ENCODE assay signal across 9 cellular contexts in the genomic region with DNA sequence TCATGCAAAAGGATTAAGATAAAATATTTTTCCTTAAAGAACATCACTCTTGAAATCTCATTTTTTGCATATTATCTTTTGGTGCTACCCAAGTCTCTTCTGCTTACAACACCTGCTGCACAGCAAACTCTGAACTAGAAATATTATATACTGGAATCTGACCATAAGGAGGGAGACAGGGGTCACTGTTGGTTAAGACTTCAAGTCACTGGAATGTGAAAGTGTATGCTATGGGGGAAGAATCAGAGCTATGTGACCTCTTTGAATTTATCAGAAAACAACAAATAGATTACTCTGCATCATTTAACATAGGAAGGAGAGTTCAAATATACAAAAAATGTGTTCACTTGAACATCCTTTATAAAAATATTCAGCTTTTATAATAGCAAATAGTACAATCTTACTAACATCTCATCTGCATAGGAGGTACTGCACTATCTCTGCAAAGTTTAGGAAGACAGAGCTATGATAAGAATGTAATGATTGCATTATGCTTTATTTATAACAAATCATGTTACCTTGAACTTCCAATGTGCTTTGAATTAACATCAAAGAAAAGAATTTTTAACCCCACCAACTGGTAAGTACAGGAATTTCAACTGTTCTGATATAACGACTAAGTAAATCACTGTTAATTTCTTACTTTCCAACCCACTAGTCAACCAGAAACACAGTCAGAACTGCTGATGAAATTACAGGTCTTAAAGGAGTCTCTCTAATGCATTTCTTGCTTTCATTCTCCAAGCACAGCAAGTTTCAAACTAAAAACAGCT.
A peak's percentile ranks its signal among the peaks of the same experiment; 100 is the strongest.
DNase-seq lines count a peak whose midpoint lies in the region; ATAC-seq and TF ChIP-seq lines count a peak whose summit lies in the region.
"Had no signal": no experiment of that assay in that cellular context is flagged by ENCODE, and none has a peak within 500 bp of the region (broad histone marks: within the 10 kb centered on the region; RNA-seq: fewer than 3 reads in every experiment).

No MANE protein-coding gene starts in this region.

- peaks cover 26% of the 10 kb centered on the region for H3K4me1 Mint-ChIP-seq in activated naive CD4-positive, alpha-beta T cell treated with anti-CD3 and anti-CD28 coated beads for 36 hours (ENCODE audit: low read depth)

- TF ChIP-seq CTCF in foreskin fibroblast (IDR thresholded peaks at IDR 0.05; ENCODE audit: low read depth, low read length) (peak; percentile 2), lower lobe of right lung (IDR thresholded peaks at IDR 0.05) (no peak)

- H3K36me3 Mint-ChIP-seq in activated naive CD4-positive, alpha-beta T cell treated with anti-CD3 and anti-CD28 coated beads for 36 hours (ENCODE audit: low read depth): peaks cover 23% of the 10 kb centered on the region

- H3K4me3 ChIP-seq in foreskin fibroblast (ENCODE audit: low read depth in 1 of 2, low read length in 2 of 2) (no peak overlapping the region), lower lobe of right lung (no peak overlapping the region)

- no peak overlapping the region for H3K4me3 Mint-ChIP-seq in activated naive CD4-positive, alpha-beta T cell treated with anti-CD3 and anti-CD28 coated beads for 36 hours

- ATAC-seq in GM18498 (IDR thresholded peaks at IDR 0.05; ENCODE audit: unreplicated experiment): peak; percentile 75
- ATAC-seq in GM21528 (IDR thresholded peaks at IDR 0.05; ENCODE audit: low FRiP score, unreplicated experiment): peak; percentile 58
- peak; percentile 59 for ATAC-seq in HG03442 (IDR thresholded peaks at IDR 0.05; ENCODE audit: unreplicated experiment)
- no peak for ATAC-seq in lower lobe of right lung

- no peaks in the 10 kb centered on the region for H3K9me3 Mint-ChIP-seq in activated naive CD4-positive, alpha-beta T cell treated with anti-CD3 and anti-CD28 coated beads for 36 hours

- DNase-seq in foreskin fibroblast (peak in 1 of 2 donors; percentile 36), NCI-H146 treated with DMSO at 0.1 percent for 48 hours (lab: John Stamatoyannopoulos, UW; ENCODE audit: unreplicated experiment) (no peak), lower lobe of right lung (no peak), NCI-H187 treated with DMSO at 0.1 percent for 48 hours (lab: John Stamatoyannopoulos, UW) (no peak)
- no peak for DNase-seq in activated naive CD4-positive, alpha-beta T cell treated with anti-CD3 and anti-CD28 coated beads for 36 hours
- DNase-seq: SHP77 had no signal

- H3K9me3 ChIP-seq in lower lobe of right lung: no peaks in the 10 kb centered on the region

- no peaks in the 10 kb centered on the region for H3K27me3 ChIP-seq in lower lobe of right lung (ENCODE audit: low read depth)

- no peaks in the 10 kb centered on the region for H3K27me3 Mint-ChIP-seq in activated naive CD4-positive, alpha-beta T cell treated with anti-CD3 and anti-CD28 coated beads for 36 hours (ENCODE audit: low read depth)

- H3K4me1 ChIP-seq in lower lobe of right lung: no peaks in the 10 kb centered on the region

- intact Hi-C loops in lower lobe of right lung (cut with DNase I): no loop called here
- intact Hi-C loops in activated naive CD4-positive, alpha-beta T cell treated with anti-CD3 and anti-CD28 coated beads for 36 hours (cut with micrococcal nuclease): loop anchor here (2.0 kb wide), 1 partner anchor 70 kb away; a partner anchor contains a TSS

- CTCF ChIA-PET in activated naive CD4-positive, alpha-beta T cell treated with anti-CD3 and anti-CD28 coated beads for 36 hours (lab: Charles Lee): interaction anchor here (0.5 to 0.6 kb wide), 2 partner anchors 93 to 1696 kb away, joined by 4 read pairs; no protein-coding TSS in a partner anchor

- H3K27ac Mint-ChIP-seq in activated naive CD4-positive, alpha-beta T cell treated with anti-CD3 and anti-CD28 coated beads for 36 hours: no peak overlapping the region

- H3K36me3 ChIP-seq in lower lobe of right lung: no peaks in the 10 kb centered on the region

- no peak overlapping the region for H3K27ac ChIP-seq in lower lobe of right lung

Comparison
In these comparisons a context has a peak if more than half of its experiments do, and no peak if none do; other contexts are left out.
1. ATAC-seq: peak in GM18498 (single experiment), GM21528 (single experiment) and HG03442 (single experiment); none in lower lobe of right lung (0 of 2).